21 cellular contexts compared by ENCODE assay signal in genomic region chr21:18252686-18253085, GRCh38. TPM values are rescaled to one million over a fixed set of nuclear protein-coding genes. Genes with fewer than 3 reads are reported as not detected.
A peak's percentile ranks its signal among the peaks of the same experiment; 100 is the strongest.
DNase-seq lines count a peak whose midpoint lies in the region; ATAC-seq and TF ChIP-seq lines count a peak whose summit lies in the region.
"Had no signal": no experiment of that assay in that cellular context is flagged by ENCODE, and none has a peak within 500 bp of the region (broad histone marks: within the 10 kb centered on the region; RNA-seq: fewer than 3 reads in every experiment).

No MANE protein-coding gene starts in this region.

- H3K27ac Mint-ChIP-seq in nephron (peak overlapping the region in 2 of 3 experiments; percentile 20 to 65), HFFc6 (no peak overlapping the region)
- H3K27ac Mint-ChIP-seq: B cell; CD4-positive, alpha-beta T cell had no signal

- TF ChIP-seq CTCF in left ventricle myocardium inferior (IDR thresholded peaks at IDR 0.05; ENCODE audit: borderline replicate concordance) (no peak), heart right ventricle (IDR thresholded peaks at IDR 0.05) (no peak), nephron (IDR thresholded peaks at IDR 0.05; ENCODE audit: unreplicated experiment in 3 of 3) (no peak), testis (IDR thresholded peaks at IDR 0.05) (no peak), HFFc6 (IDR thresholded peaks at IDR 0.05) (no peak)

- H3K4me1 ChIP-seq in left ventricle myocardium inferior, result no peaks in the 10 kb centered on the region
- peaks cover 0 to 5% (median 0%) of the 10 kb centered on the region in 9 donors for H3K4me1 ChIP-seq in heart right ventricle
- H3K4me1 ChIP-seq in adipocyte (ENCODE audit: control insufficient read depth, insufficient read depth, low read length), result peaks cover 25% of the 10 kb centered on the region
- no peaks in the 10 kb centered on the region for H3K4me1 ChIP-seq in testis
- H3K4me1 ChIP-seq: SJSA1 had no signal

- H3K36me3 ChIP-seq in left ventricle myocardium inferior, result no peaks in the 10 kb centered on the region
- H3K36me3 ChIP-seq in heart right ventricle, result no peaks in the 10 kb centered on the region
- no peaks in the 10 kb centered on the region for H3K36me3 ChIP-seq in adipocyte (ENCODE audit: control insufficient read depth, insufficient read depth, low read length, severe bottlenecking)
- H3K36me3 ChIP-seq in testis (ENCODE audit: low read depth, missing control alignments), result no peaks in the 10 kb centered on the region
- H3K36me3 ChIP-seq: SJSA1 had no signal

- DNase-seq in left ventricle myocardium inferior (no peak), heart right ventricle (no peak), adipocyte (ENCODE audit: low read depth) (no peak), testis (peak; percentile 36), HFFc6 (no peak)
- DNase-seq: CD4-positive, alpha-beta T cell; DMS79 treated with DMSO at 0.1 percent for 48 hours; GM23248; HCEC 1CT; NCI-H1105; NCI-H1694; NCI-H2227 treated with DMSO at 0.1 percent for 48 hours; NCI-H524; PC-3 had no signal

- TF ChIP-seq POLR2A in testis (IDR thresholded peaks at IDR 0.05), result no peak

- H3K36me3 Mint-ChIP-seq in nephron (ENCODE audit: low read depth), result no peaks in the 10 kb centered on the region
- no peaks in the 10 kb centered on the region for H3K36me3 Mint-ChIP-seq in HFFc6 (ENCODE audit: low read depth)

- H3K4me3 ChIP-seq in left ventricle myocardium inferior, result no peak overlapping the region
- peak overlapping the region in 1 of 10 donors; percentile 14 for H3K4me3 ChIP-seq in heart right ventricle
- H3K4me3 ChIP-seq in adipocyte (ENCODE audit: low read length), result peak overlapping the region; percentile 63
- H3K4me3 ChIP-seq in testis, result no peak overlapping the region
- H3K4me3 ChIP-seq: GM23248, SJSA1 had no signal

- no peaks in the 10 kb centered on the region for H3K27me3 ChIP-seq in left ventricle myocardium inferior (ENCODE audit: low read depth)
- no peaks in the 10 kb centered on the region for H3K27me3 ChIP-seq in heart right ventricle
- H3K27me3 ChIP-seq in adipocyte (replicated peaks; ENCODE audit: control insufficient read depth, insufficient read depth, low read length), result no peaks in the 10 kb centered on the region
- no peaks in the 10 kb centered on the region for H3K27me3 ChIP-seq in testis
- H3K27me3 ChIP-seq: SJSA1 had no signal

- H3K9ac ChIP-seq in adipocyte (ENCODE audit: low read length), result peak overlapping the region; percentile 72
- H3K9ac ChIP-seq: GM23248 had no signal

- WGBS in heart right ventricle, 2 donors, result 38 to 52% methylated on average over 5 of the region's 5 CpGs
- WGBS in testis, 2 donors, result 26 to 30% methylated on average over 5 of the region's 5 CpGs

- H3K4me1 Mint-ChIP-seq in nephron, result peaks cover 36% of the 10 kb centered on the region
- H3K4me1 Mint-ChIP-seq in HFFc6 (ENCODE audit: low read depth), result no peaks in the 10 kb centered on the region
- H3K4me1 Mint-ChIP-seq: B cell had no signal

- intact Hi-C loops in left ventricle myocardium inferior (cut with micrococcal nuclease) (no loop called here), heart right ventricle (cut with DNase I) (no loop called here), testis (cut with DNase I; ENCODE audit: low total_unique reads) (no loop called here)

- H3K27me3 Mint-ChIP-seq in nephron (ENCODE audit: low read depth) (peaks cover 5% of the 10 kb centered on the region), HFFc6 (ENCODE audit: insufficient read depth) (no peaks in the 10 kb centered on the region)
- H3K27me3 Mint-ChIP-seq: B cell had no signal

- H3K27ac ChIP-seq in left ventricle myocardium inferior (replicated peaks) (peak overlapping the region; percentile 16), heart right ventricle (peak overlapping the region in 1 of 10 donors; percentile 4), testis (peak overlapping the region in 1 of 2 donors; percentile 11)
- H3K27ac ChIP-seq: GM23248, HL-60, RWPE1, SJSA1 had no signal

- H3K9me3 Mint-ChIP-seq in nephron (no peaks in the 10 kb centered on the region), HFFc6 (peaks cover 12% of the 10 kb centered on the region; the same call in 1 of the 2 replicates)
- H3K9me3 Mint-ChIP-seq: CD4-positive, alpha-beta T cell had no signal

- H3K9me3 ChIP-seq in left ventricle myocardium inferior (replicated peaks) (no peaks in the 10 kb centered on the region), heart right ventricle (no peaks in the 10 kb centered on the region), adipocyte (ENCODE audit: control insufficient read depth, low read length) (no peaks in the 10 kb centered on the region), testis (no peaks in the 10 kb centered on the region)
- H3K9me3 ChIP-seq: SJSA1 had no signal

- peak overlapping the region in 2 of 3 experiments; percentile 13 to 68 for H3K4me3 Mint-ChIP-seq in nephron
- H3K4me3 Mint-ChIP-seq in HFFc6, result no peak overlapping the region
- H3K4me3 Mint-ChIP-seq: B cell; CD4-positive, alpha-beta T cell had no signal

- ATAC-seq in heart right ventricle (no peak), GM18861 (IDR thresholded peaks at IDR 0.05; ENCODE audit: unreplicated experiment) (no peak)
- ATAC-seq: PC-3 had no signal

RNA-seq across cellular contexts. Expression of gene CHODL, which starts 8.1 kb away (rescaled TPM):
- total RNA-seq in left ventricle myocardium inferior, result 0.25 TPM
- under 1 TPM in 8 of 10 donors, not detected in 2; 0.17 to 0.96 (median 0.31) TPM for total RNA-seq in heart right ventricle
- under 1 TPM; 0.30 to 0.37 TPM for polyA plus RNA-seq in heart right ventricle
- total RNA-seq in testis, result 100 to 1,000 TPM; 123 to 145 TPM
- 70.5 TPM for polyA plus RNA-seq in testis (ENCODE audit: insufficient read depth, low read depth, low replicate concordance)
- not detected for total RNA-seq in HFFc6 (2021; fragmentation: NEBNext Ultra II Directional; extraction: Animal tissue kit (Norgen Biotek cat#: 25700))
- total RNA-seq: CD4-positive, alpha-beta T cell; GM23248; LHCN-M2; PC-3; SJSA1 had no signal
- polyA plus RNA-seq: GM23248 had no signal

Comparison
In these comparisons a context has a peak if more than half of its experiments do, and no peak if none do; other contexts are left out.
1. RNA of gene CHODL, which starts 8.1 kb away (total RNA-seq): 123 to 145 TPM in testis; 0.17 to 0.96 TPM in heart right ventricle, 0.25 TPM in left ventricle myocardium inferior (single experiment) and not detected in HFFc6; every median in the first group is over 10 times any median in the second.